Comparison of ENCODE assay signal across 1 cellular context in the genomic region with DNA sequence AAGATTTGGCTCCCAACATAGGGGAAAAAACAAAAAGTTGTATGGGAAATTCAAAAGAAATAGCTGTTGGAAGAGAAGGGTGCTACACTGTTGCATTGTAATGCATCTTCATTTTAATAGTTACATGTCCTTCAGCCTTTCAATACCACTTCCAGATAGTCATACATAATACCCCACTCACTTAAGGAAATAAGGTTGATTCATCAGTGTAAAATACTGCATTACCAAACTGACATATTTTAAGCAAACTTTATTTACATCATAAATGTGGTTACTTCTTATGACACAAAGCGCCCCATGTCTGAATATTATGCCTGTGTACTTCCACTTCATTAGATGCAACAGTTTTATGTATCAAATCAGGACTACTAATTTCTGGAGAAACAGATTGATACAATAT.
TF ChIP-seq lines count a peak whose summit lies in the region.

No MANE protein-coding gene starts in this region.

TF ChIP-seq in IMR-90, 13 proteins besides CTCF, POLR2A, EP300 and RAD21 (continued from another document):
- TF ChIP-seq MAZ (IDR thresholded peaks at IDR 0.05; ENCODE audit: borderline replicate concordance, low read depth, low read length) (no peak), RFX5 (IDR thresholded peaks at IDR 0.05; ENCODE audit: low read depth, low read length) (no peak), MAFK (IDR thresholded peaks at IDR 0.05; ENCODE audit: low read depth, low read length) (no peak), MXI1 (IDR thresholded peaks at IDR 0.05; ENCODE audit: borderline replicate concordance, low read depth, low read length) (no peak), FOS (IDR thresholded peaks at IDR 0.05; ENCODE audit: low read depth, low read length) (no peak), CEBPB (IDR thresholded peaks at IDR 0.05; ENCODE audit: low read depth, low read length) (no peak), BHLHE40 (IDR thresholded peaks at IDR 0.05; ENCODE audit: low read depth, low read length) (no peak), CHD1 (IDR thresholded peaks at IDR 0.05; ENCODE audit: low read depth, low read length) (no peak), SMC3 (IDR thresholded peaks at IDR 0.05; ENCODE audit: low read depth, low read length) (no peak), NFE2L2 (IDR thresholded peaks at IDR 0.05; ENCODE audit: low read depth, low read length) (no peak)
- TF ChIP-seq, protein P1, sequence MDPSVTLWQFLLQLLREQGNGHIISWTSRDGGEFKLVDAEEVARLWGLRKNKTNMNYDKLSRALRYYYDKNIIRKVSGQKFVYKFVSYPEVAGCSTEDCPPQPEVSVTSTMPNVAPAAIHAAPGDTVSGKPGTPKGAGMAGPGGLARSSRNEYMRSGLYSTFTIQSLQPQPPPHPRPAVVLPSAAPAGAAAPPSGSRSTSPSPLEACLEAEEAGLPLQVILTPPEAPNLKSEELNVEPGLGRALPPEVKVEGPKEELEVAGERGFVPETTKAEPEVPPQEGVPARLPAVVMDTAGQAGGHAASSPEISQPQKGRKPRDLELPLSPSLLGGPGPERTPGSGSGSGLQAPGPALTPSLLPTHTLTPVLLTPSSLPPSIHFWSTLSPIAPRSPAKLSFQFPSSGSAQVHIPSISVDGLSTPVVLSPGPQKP (IDR thresholded peaks at IDR 0.05; ENCODE audit: borderline replicate concordance, low read depth, low read length): no peak
- TF ChIP-seq, protein P2, sequence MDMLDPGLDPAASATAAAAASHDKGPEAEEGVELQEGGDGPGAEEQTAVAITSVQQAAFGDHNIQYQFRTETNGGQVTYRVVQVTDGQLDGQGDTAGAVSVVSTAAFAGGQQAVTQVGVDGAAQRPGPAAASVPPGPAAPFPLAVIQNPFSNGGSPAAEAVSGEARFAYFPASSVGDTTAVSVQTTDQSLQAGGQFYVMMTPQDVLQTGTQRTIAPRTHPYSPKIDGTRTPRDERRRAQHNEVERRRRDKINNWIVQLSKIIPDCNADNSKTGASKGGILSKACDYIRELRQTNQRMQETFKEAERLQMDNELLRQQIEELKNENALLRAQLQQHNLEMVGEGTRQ (IDR thresholded peaks at IDR 0.05; ENCODE audit: low read depth, low read length): no peak
